Comparison of ENCODE assay signal across 28 cellular contexts in the genomic region with DNA sequence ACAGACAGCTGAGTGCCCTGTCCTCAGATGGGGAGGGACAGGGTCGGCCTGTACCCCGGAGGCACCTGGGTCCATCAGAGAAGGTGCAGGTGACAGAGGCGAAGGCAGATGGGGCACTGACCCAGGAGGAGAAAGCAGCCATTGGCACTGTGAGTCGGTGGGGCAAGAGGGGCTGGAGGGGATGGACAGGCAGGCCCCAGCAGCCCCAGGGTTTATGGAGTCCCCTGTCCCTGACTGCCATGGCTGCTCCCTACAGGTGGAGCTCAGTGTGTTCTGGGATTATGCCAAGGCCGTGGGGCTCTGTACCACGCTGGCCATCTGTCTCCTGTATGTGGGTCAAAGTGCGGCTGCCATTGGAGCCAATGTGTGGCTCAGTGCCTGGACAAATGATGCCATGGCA. TPM values are rescaled to one million over a fixed set of nuclear protein-coding genes. Genes with fewer than 3 reads are reported as not detected.
DNase-seq lines count a peak whose midpoint lies in the region; ATAC-seq and TF ChIP-seq lines count a peak whose summit lies in the region.
"Had no signal": no experiment of that assay in that cellular context is flagged by ENCODE, and none has a peak within 500 bp of the region (broad histone marks: within the 10 kb centered on the region; RNA-seq: fewer than 3 reads in every experiment).

No MANE protein-coding gene starts in this region.

- in situ Hi-C loops in IMR-90 (cut with MboI; ENCODE audit: low sequenced_read_pairs) = loop anchor here (5.0 kb wide), 1 partner anchor 38 kb away; no protein-coding TSS in a partner anchor

- POLR2A ChIA-PET in IMR-90 (lab: Charles Lee; ENCODE audit: unreplicated experiment) = no interaction called here

- H3K79me1 ChIP-seq in IMR-90 (ENCODE audit: low read depth in 1 of 2, low read length in 2 of 2) = no peaks in the 10 kb centered on the region

- H3K4ac ChIP-seq in IMR-90 (ENCODE audit: low read depth, low read length) = no peak overlapping the region

- no peaks in the 10 kb centered on the region for H3K36me3 Mint-ChIP-seq in immature natural killer cell
- H3K36me3 Mint-ChIP-seq: activated CD8-positive, alpha-beta memory T cell treated with anti-CD3 and anti-CD28 coated beads, Interleukin-2, amount 10 ng/mL, durations not matched to agents 7 days and 5 days; activated naive CD4-positive, alpha-beta T cell treated with anti-CD3 and anti-CD28 coated beads, Interleukin-2, amount 50 U/mL, for 24 hours; memory B cell; naive thymus-derived CD8-positive, alpha-beta T cell had no signal

- no peaks in the 10 kb centered on the region for H3K9me3 ChIP-seq in IMR-90 (ENCODE audit: control insufficient read depth, insufficient read depth, low read length)
- H3K9me3 ChIP-seq in duodenal mucosa (ENCODE audit: control insufficient read depth in 1 of 2, low read length in 2 of 2) = no peaks in the 10 kb centered on the region
- no peaks in the 10 kb centered on the region for H3K9me3 ChIP-seq in thyroid gland

- H2BK20ac ChIP-seq in IMR-90 (ENCODE audit: low read depth, low read length) = no peak overlapping the region

- H2AFZ ChIP-seq in IMR-90 (replicated peaks; ENCODE audit: low read length, poor library complexity) = peak overlapping the region; percentile 46
- H2AFZ ChIP-seq: hepatocyte had no signal

- no peak overlapping the region for H4K5ac ChIP-seq in IMR-90 (ENCODE audit: low read depth, low read length)

- BruUV-seq in IMR-90 (replicated peaks; lab: Mats Ljungman, UMichigan) = no TSS peak

- no peak overlapping the region for H3K56ac ChIP-seq in IMR-90 (ENCODE audit: extremely low read depth, insufficient read depth, low read length)

- peaks cover 12% of the 10 kb centered on the region; the same call in 1 of the 2 replicates for H3K9me1 ChIP-seq in IMR-90 (ENCODE audit: insufficient read depth, low read length)

- H3K9me3 Mint-ChIP-seq in immature natural killer cell = no peaks in the 10 kb centered on the region
- H3K9me3 Mint-ChIP-seq: activated CD4-positive, alpha-beta T cell treated with anti-CD3 and anti-CD28 coated beads, Interleukin-2, amount 10 ng/mL, durations not matched to agents 7 days and 5 days; activated naive CD4-positive, alpha-beta T cell treated with anti-CD3 and anti-CD28 coated beads, Interleukin-2, amount 50 U/mL, for 24 hours; activated T-helper 1 cell treated with anti-CD3 and anti-CD28 coated beads, Interleukin-12 subunit alpha, Interleukin-12 subunit beta, Interleukin-2, Interleukin-4 antibody, amounts not matched to agents 30 ng/mL and 10 ng/mL and 1 ng/mL, durations not matched to agents 14 hours and 24 hours and 36 hours; CD4-positive, alpha-beta T cell; memory B cell; naive thymus-derived CD8-positive, alpha-beta T cell had no signal

- no peaks in the 10 kb centered on the region for H4K20me1 ChIP-seq in IMR-90 (ENCODE audit: insufficient read depth, low read length)

- no peak overlapping the region for H3K4me2 ChIP-seq in IMR-90 (ENCODE audit: low read depth, low read length)
- H3K4me2 ChIP-seq: hepatocyte had no signal

- H3K4me3 ChIP-seq in IMR-90 (ENCODE audit: insufficient read depth, low read depth, low read length) (no peak overlapping the region), duodenal mucosa (ENCODE audit: low read depth in 1 of 2, low read length in 2 of 2) (no peak overlapping the region), thyroid gland (replicated peaks in 1 of 3) (no peak overlapping the region)
- H3K4me3 ChIP-seq: GM12878, hepatocyte had no signal

- 95% methylated on average over 7 of the region's 7 CpGs; no CpG with 5 or more reads in 1 of the 2 experiments for WGBS in IMR-90 (ENCODE audit: extremely low coverage in 2 of 2, insufficient read length in 1 of 2), 2 experiments
- WGBS in thyroid gland, 2 donors = 95 to 99% methylated on average over 7 of the region's 7 CpGs

- H3K4me1 Mint-ChIP-seq in immature natural killer cell = no peaks in the 10 kb centered on the region
- H3K4me1 Mint-ChIP-seq: activated CD4-positive, alpha-beta T cell treated with anti-CD3 and anti-CD28 coated beads, Interleukin-2, amount 10 ng/mL, durations not matched to agents 7 days and 5 days; activated CD8-positive, alpha-beta memory T cell treated with anti-CD3 and anti-CD28 coated beads, Interleukin-2, amount 10 ng/mL, durations not matched to agents 7 days and 5 days; activated naive CD4-positive, alpha-beta T cell treated with anti-CD3 and anti-CD28 coated beads, Interleukin-2, amount 50 U/mL, for 24 hours; memory B cell had no signal

- H2BK5ac ChIP-seq in IMR-90 (ENCODE audit: low read depth, low read length, poor library complexity, severe bottlenecking) = no peak overlapping the region

- no peak overlapping the region for H3K18ac ChIP-seq in IMR-90 (ENCODE audit: low read depth, low read length)

- no peak overlapping the region for H3K14ac ChIP-seq in IMR-90 (replicated peaks; ENCODE audit: low read depth, low read length)

- H3K27ac ChIP-seq in IMR-90 (ENCODE audit: insufficient read depth, low read length) (no peak overlapping the region), duodenal mucosa (ENCODE audit: low read depth, low read length) (peak overlapping the region; percentile 33), thyroid gland (no peak overlapping the region)
- H3K27ac ChIP-seq: foreskin keratinocyte, hepatocyte had no signal

- H4K8ac ChIP-seq in IMR-90 (ENCODE audit: low read depth in 2 of 2, low read length in 2 of 2) = no peak overlapping the region

- peaks cover 8% of the 10 kb centered on the region for H3K4me1 ChIP-seq in IMR-90 (ENCODE audit: control insufficient read depth, insufficient read depth, low read length)
- H3K4me1 ChIP-seq in duodenal mucosa (ENCODE audit: control insufficient read depth in 1 of 2, insufficient read depth in 2 of 2, low read length in 2 of 2) = peaks cover 13 to 20% of the 10 kb centered on the region in 2 donors
- no peaks in the 10 kb centered on the region for H3K4me1 ChIP-seq in thyroid gland

- H4K91ac ChIP-seq in IMR-90 (ENCODE audit: insufficient read depth, low read depth, low read length) = no peak overlapping the region

- H2AK5ac ChIP-seq in IMR-90 (ENCODE audit: low read depth, low read length) = no peak overlapping the region; the same call in 1 of the 2 replicates

- H3K9ac ChIP-seq in IMR-90 (ENCODE audit: low read depth, low read length) (no peak overlapping the region), duodenal mucosa (ENCODE audit: low read depth in 1 of 2, low read length in 2 of 2) (peak overlapping the region in 1 of 2 donors; percentile 26)

- H2AK9ac ChIP-seq in IMR-90 (replicated peaks; ENCODE audit: low read depth, low read length, poor library complexity) = no peak overlapping the region

- DNase-seq in D341Med (ENCODE audit: low spot score) (peak; percentile 40), IMR-90 (no peak), omental fat pad (ENCODE audit: low spot score) (peak; percentile 16), NCI-H526 treated with DMSO at 0.1 percent for 48 hours (lab: John Stamatoyannopoulos, UW) (no peak), immature natural killer cell (no peak), thyroid gland (no peak), KG1 (lab: John Stamatoyannopoulos, UW) (no peak)
- DNase-seq: activated CD4-positive, alpha-beta T cell treated with anti-CD3 and anti-CD28 coated beads, Interleukin-2, amount 10 ng/mL, durations not matched to agents 7 days and 5 days; activated CD8-positive, alpha-beta memory T cell treated with anti-CD3 and anti-CD28 coated beads, Interleukin-2, amount 10 ng/mL, durations not matched to agents 7 days and 5 days; aorta; CD4-positive, alpha-beta T cell; central memory CD4-positive, alpha-beta T cell; DMS79 treated with DMSO at 0.1 percent for 48 hours; effector CD4-positive, alpha-beta T cell; erythroblast; foreskin keratinocyte; HCEC 1CT; KBM-7; naive thymus-derived CD8-positive, alpha-beta T cell; NCI-H146; NCI-H82; stimulated activated CD4-positive, alpha-beta T cell treated with anti-CD3 and anti-CD28 coated beads, Interleukin-1b, Interleukin-23, amount 100 ng/mL, for 48 hours had no signal

- H3K27me3 ChIP-seq in IMR-90 (ENCODE audit: control insufficient read depth, insufficient read depth, low read length) (no peaks in the 10 kb centered on the region), duodenal mucosa (ENCODE audit: control insufficient read depth in 1 of 2, insufficient read depth in 2 of 2, low read length in 2 of 2) (no peaks in the 10 kb centered on the region), thyroid gland (no peaks in the 10 kb centered on the region)
- H3K27me3 ChIP-seq: foreskin keratinocyte, hepatocyte had no signal

- H3K27me3 Mint-ChIP-seq in immature natural killer cell (ENCODE audit: low read depth in 3 of 3) = peaks cover 2% of the 10 kb centered on the region in 3 donors

- H3K23ac ChIP-seq in IMR-90 (ENCODE audit: low read depth, low read length) = no peak overlapping the region

- intact Hi-C loops in IMR-90 (cut with micrococcal nuclease) (no loop called here), thyroid gland (cut with DNase I) (no loop called here)

- no peak overlapping the region for H2BK120ac ChIP-seq in IMR-90 (ENCODE audit: low read depth, low read length)

- CTCF ChIA-PET in IMR-90 (lab: Yijun Ruan, JAX) = no interaction called here

- H3K4me3 Mint-ChIP-seq in immature natural killer cell = no peak overlapping the region
- H3K4me3 Mint-ChIP-seq: activated CD4-positive, alpha-beta T cell treated with anti-CD3 and anti-CD28 coated beads, Interleukin-2, amount 10 ng/mL, durations not matched to agents 7 days and 5 days; activated CD8-positive, alpha-beta memory T cell treated with anti-CD3 and anti-CD28 coated beads, Interleukin-2, amount 10 ng/mL, durations not matched to agents 7 days and 5 days; activated naive CD4-positive, alpha-beta T cell treated with anti-CD3 and anti-CD28 coated beads, Interleukin-2, amount 50 U/mL, for 24 hours; activated T-helper 1 cell treated with anti-CD3 and anti-CD28 coated beads, Interleukin-12 subunit alpha, Interleukin-12 subunit beta, Interleukin-2, Interleukin-4 antibody, amounts not matched to agents 30 ng/mL and 10 ng/mL and 1 ng/mL, durations not matched to agents 14 hours and 24 hours and 36 hours; CD4-positive, alpha-beta T cell; memory B cell; naive thymus-derived CD8-positive, alpha-beta T cell had no signal

- dilution Hi-C loops in IMR-90 (cut with HindIII; ENCODE audit: low sequenced_read_pairs, unreplicated experiment) = no loop called here

- peaks cover 2% of the 10 kb centered on the region; the same call in 1 of the 2 replicates for H3K36me3 ChIP-seq in IMR-90 (ENCODE audit: control insufficient read depth, insufficient read depth, low read length)
- peaks cover 6 to 49% of the 10 kb centered on the region in 2 donors for H3K36me3 ChIP-seq in duodenal mucosa (ENCODE audit: control insufficient read depth in 1 of 2, insufficient read depth in 2 of 2, low read length in 2 of 2)
- H3K36me3 ChIP-seq in thyroid gland = no peaks in the 10 kb centered on the region

- no peak for ATAC-seq in IMR-90 (ENCODE audit: low read depth)
- ATAC-seq in omental fat pad (ENCODE audit: low FRiP score) = no peak
- ATAC-seq: activated CD8-positive, alpha-beta memory T cell treated with anti-CD3 and anti-CD28 coated beads, Interleukin-2, amount 10 ng/mL, durations not matched to agents 7 days and 5 days; foreskin keratinocyte; GM12878; naive thymus-derived CD8-positive, alpha-beta T cell had no signal

- TF ChIP-seq RAD21 in IMR-90 (IDR thresholded peaks at IDR 0.05; ENCODE audit: low read length) = no peak

- no peak overlapping the region for H3K27ac Mint-ChIP-seq in immature natural killer cell
- H3K27ac Mint-ChIP-seq: activated CD4-positive, alpha-beta T cell treated with anti-CD3 and anti-CD28 coated beads, Interleukin-2, amount 10 ng/mL, durations not matched to agents 7 days and 5 days; activated CD8-positive, alpha-beta memory T cell treated with anti-CD3 and anti-CD28 coated beads, Interleukin-2, amount 10 ng/mL, durations not matched to agents 7 days and 5 days; activated naive CD4-positive, alpha-beta T cell treated with anti-CD3 and anti-CD28 coated beads, Interleukin-2, amount 50 U/mL, for 24 hours; activated T-helper 1 cell treated with anti-CD3 and anti-CD28 coated beads, Interleukin-12 subunit alpha, Interleukin-12 subunit beta, Interleukin-2, Interleukin-4 antibody, amounts not matched to agents 30 ng/mL and 10 ng/mL and 1 ng/mL, durations not matched to agents 14 hours and 24 hours and 36 hours; CD4-positive, alpha-beta T cell; memory B cell; naive thymus-derived CD8-positive, alpha-beta T cell had no signal

- H2BK15ac ChIP-seq in IMR-90 (ENCODE audit: low read depth, low read length) = no peak overlapping the region

- no peak for TF ChIP-seq POLR2A in IMR-90 (IDR thresholded peaks at IDR 0.05; ENCODE audit: low read depth, low read length)
- TF ChIP-seq POLR2A in thyroid gland (IDR thresholded peaks at IDR 0.05) = no peak

- no peak for TF ChIP-seq CTCF in IMR-90 (conservative IDR thresholded peaks at IDR 0.05; ENCODE audit: low read depth, low read length)
- TF ChIP-seq CTCF in omental fat pad (IDR thresholded peaks at IDR 0.05) = no peak
- no peak for TF ChIP-seq CTCF in thyroid gland (IDR thresholded peaks at IDR 0.05)

RNA-seq across cellular contexts. Expression of a gene that starts 32.1 kb away (rescaled TPM):
- 35.8 and 38.9 TPM in 2 replicates for total RNA-seq in IMR-90 (2012; rRNA removed)
- 23.4 and 23.5 TPM in 2 replicates for polyA plus RNA-seq in IMR-90 (2012; rRNA removed)
- polyA plus RNA-seq in IMR-90 (2012; cell fraction: cytosol; rRNA removed) = 6.0 and 8.0 TPM in 2 replicates
- 6.2 and 29.6 TPM in 2 replicates for polyA plus RNA-seq in IMR-90 (2012; cell fraction: nucleus; rRNA removed; ENCODE audit: low replicate concordance)
- 10 to 100 TPM; 55.7 to 82.4 (median 61.8) TPM for total RNA-seq in omental fat pad
- 1 to 10 TPM; 2.3 to 6.8 (median 4.0) TPM for polyA plus RNA-seq in immature natural killer cell
- total RNA-seq in thyroid gland = 10 to 100 TPM; 29.4 to 40.2 (median 35.1) TPM

RNA-seq across cellular contexts. Expression of a gene that starts 40.9 kb away (rescaled TPM):
- 2.2 and 3.2 TPM in 2 replicates for total RNA-seq in IMR-90 (2012; rRNA removed)
- polyA plus RNA-seq in IMR-90 (2012; rRNA removed) = 6.0 and 6.6 TPM in 2 replicates
- polyA plus RNA-seq in IMR-90 (2012; cell fraction: cytosol; rRNA removed) = 1.7 and 5.8 TPM in 2 replicates
- polyA plus RNA-seq in IMR-90 (2012; cell fraction: nucleus; rRNA removed; ENCODE audit: low replicate concordance) = 61.3 and 69.4 TPM in 2 replicates
- total RNA-seq in omental fat pad = 10 to 100 TPM in 2 of 4 donors, 1 to 10 TPM in 2; 2.8 to 19.9 (median 11.1) TPM
- polyA plus RNA-seq in immature natural killer cell = 1 to 10 TPM in 1 of 3 donors, under 1 TPM in 1, not detected in 1; 0.52 to 1.2 TPM
- total RNA-seq in thyroid gland = 100 to 1,000 TPM in 2 of 4 donors, 10 to 100 TPM in 2; 51.0 to 189 (median 131) TPM
- total RNA-seq: activated CD4-positive, alpha-beta T cell treated with anti-CD3 and anti-CD28 coated beads, Interleukin-2, amount 10 ng/mL, durations not matched to agents 7 days and 5 days; activated CD8-positive, alpha-beta memory T cell treated with anti-CD3 and anti-CD28 coated beads, Interleukin-2, amount 10 ng/mL, durations not matched to agents 7 days and 5 days; activated T-helper 1 cell treated with anti-CD3 and anti-CD28 coated beads, Interleukin-12 subunit alpha, Interleukin-12 subunit beta, Interleukin-2, Interleukin-4 antibody, amounts not matched to agents 30 ng/mL and 10 ng/mL and 1 ng/mL, durations not matched to agents 14 hours and 24 hours and 36 hours had no signal
- polyA plus RNA-seq: naive thymus-derived CD8-positive, alpha-beta T cell had no signal

RNA-seq across cellular contexts. Expression of a gene that starts 43.8 kb away (rescaled TPM):
- total RNA-seq in IMR-90 (2012; rRNA removed) (17.7 and 20.0 TPM in 2 replicates), omental fat pad (10 to 100 TPM; 44.2 to 88.7 (median 55.2) TPM), thyroid gland (100 to 1,000 TPM in 2 of 4 donors, 10 to 100 TPM in 2; 75.2 to 199 (median 140) TPM)
- polyA plus RNA-seq in IMR-90 (2012; rRNA removed) (44.7 and 47.5 TPM in 2 replicates), immature natural killer cell (10 to 100 TPM; 29.2 to 77.8 (median 30.0) TPM)
- polyA plus RNA-seq in IMR-90 (2012; cell fraction: cytosol; rRNA removed) = 27.5 and 27.7 TPM in 2 replicates
- polyA plus RNA-seq in IMR-90 (2012; cell fraction: nucleus; rRNA removed; ENCODE audit: low replicate concordance) = 183 and 387 TPM in 2 replicates

Comparison
In these comparisons a context has a peak if more than half of its experiments do, and no peak if none do; other contexts are left out.
1. DNase-seq: peak in D341Med (single experiment) and omental fat pad (single experiment); none in IMR-90 (single experiment), NCI-H526 treated with DMSO at 0.1 percent for 48 hours (single experiment), immature natural killer cell (0 of 3), thyroid gland (0 of 2) and KG1 (single experiment).